Comparison of ENCODE assay signal across 1 cellular context in the genomic region with DNA sequence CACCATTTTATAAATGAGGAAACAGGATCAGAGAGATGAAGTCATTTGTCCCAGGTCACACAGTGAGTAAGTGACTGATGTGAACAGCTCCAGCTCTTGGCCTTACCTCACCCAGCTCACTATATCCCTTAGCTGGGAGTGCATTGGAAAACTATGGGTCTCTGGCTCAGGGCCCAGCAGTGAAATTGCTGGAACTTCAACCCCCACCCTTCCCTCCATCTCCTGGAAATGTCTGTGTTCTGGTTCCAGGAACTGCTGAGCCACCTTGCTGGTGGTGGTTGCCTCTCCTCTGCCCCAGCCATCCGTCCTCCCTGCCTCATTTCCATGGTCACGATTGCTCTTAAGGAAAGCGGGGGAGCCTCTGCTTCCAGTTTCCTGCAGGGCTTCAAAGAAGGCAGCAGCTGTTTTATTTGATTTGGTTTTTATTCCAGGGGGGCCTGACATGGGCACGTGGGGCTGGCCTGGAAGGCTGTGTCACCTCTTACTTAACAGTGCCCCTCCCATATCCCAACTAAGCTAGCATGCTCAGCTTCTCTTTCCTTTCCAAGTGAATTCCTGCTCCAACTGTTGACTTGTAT.
TF ChIP-seq lines count a peak whose summit lies in the region.

No MANE protein-coding gene starts in this region.

TF ChIP-seq in endothelial cell of umbilical vein, 7 proteins besides CTCF, POLR2A, EP300 and RAD21:
- TF ChIP-seq EZH2 (IDR thresholded peaks at IDR 0.05; ENCODE audit: borderline replicate concordance, low read depth, low read length, severe bottlenecking): no peak
- no peak for TF ChIP-seq MYC (IDR thresholded peaks at IDR 0.05; ENCODE audit: low read depth, low read length)
- no peak for TF ChIP-seq JUN (IDR thresholded peaks at IDR 0.05; ENCODE audit: borderline replicate concordance, insufficient read depth, insufficient read length, low read depth)
- TF ChIP-seq GATA2 (IDR thresholded peaks at IDR 0.05; ENCODE audit: insufficient read depth, insufficient read length, low read depth, low read length): no peak
- TF ChIP-seq FOS (IDR thresholded peaks at IDR 0.05; ENCODE audit: borderline replicate concordance, insufficient read depth, low read length): no peak
- no peak for TF ChIP-seq POLR2AphosphoS5 (IDR thresholded peaks at IDR 0.05; ENCODE audit: insufficient read depth, low read depth, low read length)
- TF ChIP-seq, protein P1, sequence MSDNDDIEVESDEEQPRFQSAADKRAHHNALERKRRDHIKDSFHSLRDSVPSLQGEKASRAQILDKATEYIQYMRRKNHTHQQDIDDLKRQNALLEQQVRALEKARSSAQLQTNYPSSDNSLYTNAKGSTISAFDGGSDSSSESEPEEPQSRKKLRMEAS (IDR thresholded peaks at IDR 0.05; ENCODE audit: insufficient read depth, insufficient read length): no peak
TF ChIP-seq in endothelial cell of umbilical vein: peak in this region for 0.
